11 cellular contexts compared by ENCODE assay signal in the genomic region with DNA sequence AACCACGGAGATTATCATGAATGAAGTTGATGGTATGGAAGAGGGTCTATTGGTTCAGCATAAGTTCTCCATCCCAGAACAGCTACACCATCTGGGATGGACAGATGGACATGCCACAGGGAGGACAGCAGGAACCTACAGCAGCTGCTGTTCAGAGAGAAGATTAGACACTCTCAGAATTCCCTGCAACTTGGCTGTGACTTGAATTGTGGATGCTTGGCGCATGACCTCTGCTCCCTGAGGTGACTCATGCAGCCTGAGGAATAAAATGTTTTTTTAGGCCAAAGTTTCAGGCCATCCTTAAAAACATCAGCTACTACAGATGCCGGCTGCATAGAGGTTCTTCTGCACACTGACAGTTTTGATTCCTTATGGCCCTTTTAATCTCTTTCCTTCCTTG.
A peak's percentile ranks its signal among the peaks of the same experiment; 100 is the strongest.
DNase-seq lines count a peak whose midpoint lies in the region; ATAC-seq and TF ChIP-seq lines count a peak whose summit lies in the region.
"Had no signal": no experiment of that assay in that cellular context is flagged by ENCODE, and none has a peak within 500 bp of the region (broad histone marks: within the 10 kb centered on the region; RNA-seq: fewer than 3 reads in every experiment).

No MANE protein-coding gene starts in this region.

- H4K91ac ChIP-seq in trophoblast cell (ENCODE audit: low read depth, low read length): no peak overlapping the region

- H3K14ac ChIP-seq in trophoblast cell (ENCODE audit: low read length): no peak overlapping the region

- no peaks in the 10 kb centered on the region for H3K79me1 ChIP-seq in trophoblast cell (ENCODE audit: low read length)

- no peaks in the 10 kb centered on the region for H3K9me2 ChIP-seq in PC-3 (replicated peaks; ENCODE audit: low read length)

- peak; percentile 67 for ATAC-seq in PC-3
- no peak for ATAC-seq in stimulated activated naive CD8-positive, alpha-beta T cell treated with anti-CD3 and anti-CD28 coated beads, Interleukin-15, Interleukin-2, amounts not matched to agents 100 U/mL and 50 U/mL, for 24 hours
- ATAC-seq in HG02938 (IDR thresholded peaks at IDR 0.05; ENCODE audit: unreplicated experiment): no peak

- H2BK120ac ChIP-seq in trophoblast cell (ENCODE audit: insufficient read depth, low read length, poor library complexity): no peak overlapping the region

- H3K27ac ChIP-seq in PC-3 (ENCODE audit: low read length): no peak overlapping the region
- no peak overlapping the region for H3K27ac ChIP-seq in trophoblast cell (ENCODE audit: low read depth, low read length)

- no peak overlapping the region for H4K12ac ChIP-seq in trophoblast cell (ENCODE audit: low read depth, low read length)

- WGBS in trophoblast cell (ENCODE audit: extremely low coverage, insufficient coverage, insufficient read length): no CpG with 5 or more reads among the region's 3 CpGs

- H4K20me1 ChIP-seq in PC-3 (ENCODE audit: low read length): no peaks in the 10 kb centered on the region

- no peaks in the 10 kb centered on the region for H3F3A ChIP-seq in PC-3 (ENCODE audit: low read length, unreplicated experiment)

- H3K4me3 ChIP-seq in PC-3 (ENCODE audit: low read length) (no peak overlapping the region), trophoblast cell (ENCODE audit: low read depth, low read length) (no peak overlapping the region)

- H3K4ac ChIP-seq in trophoblast cell (ENCODE audit: low read depth, low read length): no peak overlapping the region

- H3K9me3 ChIP-seq in PC-3 (ENCODE audit: low read length) (no peaks in the 10 kb centered on the region), trophoblast cell (ENCODE audit: insufficient read depth, low read depth, low read length) (no peaks in the 10 kb centered on the region)

- DNase-seq in DMS 273 (lab: John Stamatoyannopoulos, UW; ENCODE audit: unreplicated experiment): peak; percentile 92
- DNase-seq in PC-3: peak; percentile 53
- DNase-seq in fibroblast of peridontal ligament (ENCODE audit: extremely low read depth): peak; percentile 74
- DNase-seq in trophoblast cell: peak; percentile 32 to 64
- DNase-seq in stimulated activated naive CD8-positive, alpha-beta T cell treated with anti-CD3 and anti-CD28 coated beads, Interleukin-15, Interleukin-2, amounts not matched to agents 100 U/mL and 50 U/mL, for 24 hours: no peak
- DNase-seq in middle frontal gyrus (ENCODE audit: extremely low spot score, low spot score): no peak
- no peak for DNase-seq in activated naive CD4-positive, alpha-beta T cell treated with anti-CD3 and anti-CD28 coated beads, Interleukin-2, amount 50 U/mL, for 16 hours
- DNase-seq: H7, NCI-H1417, OCI-M1 had no signal

- intact Hi-C loops in PC-3 (cut with micrococcal nuclease): no loop called here

- no peak overlapping the region for H2AFZ ChIP-seq in PC-3 (ENCODE audit: low read length)
- no peak overlapping the region for H2AFZ ChIP-seq in trophoblast cell (ENCODE audit: insufficient read depth, low read length, poor library complexity)

- H3K27me3 ChIP-seq in PC-3 (ENCODE audit: low read length): no peaks in the 10 kb centered on the region
- H3K27me3 ChIP-seq in trophoblast cell (ENCODE audit: insufficient read depth, low read length): no peaks in the 10 kb centered on the region

- H3K18ac ChIP-seq in trophoblast cell (ENCODE audit: low read length): no peak overlapping the region

- H3K36me3 ChIP-seq in PC-3 (ENCODE audit: low read depth, low read length): no peaks in the 10 kb centered on the region
- no peaks in the 10 kb centered on the region for H3K36me3 ChIP-seq in trophoblast cell (ENCODE audit: control insufficient read depth in 1 of 2, insufficient read depth in 2 of 2, low read length in 2 of 2)

- H2BK12ac ChIP-seq in trophoblast cell (ENCODE audit: low read length): no peak overlapping the region

- H3K23ac ChIP-seq in trophoblast cell (ENCODE audit: low read length): no peak overlapping the region

- H3K79me2 ChIP-seq in PC-3 (ENCODE audit: low read length): no peaks in the 10 kb centered on the region
- H3K79me2 ChIP-seq in trophoblast cell (ENCODE audit: control insufficient read depth, insufficient read depth, low read length, poor library complexity): no peaks in the 10 kb centered on the region

- POLR2A ChIA-PET in PC-3 (lab: Charles Lee; ENCODE audit: unreplicated experiment): no interaction called here

- no peak overlapping the region for H2BK5ac ChIP-seq in trophoblast cell (ENCODE audit: low read depth, low read length, poor library complexity)

- CTCF ChIA-PET in PC-3 (lab: Charles Lee): no interaction called here

- no peak overlapping the region for H3K4me2 ChIP-seq in PC-3 (ENCODE audit: low read length)
- no peak overlapping the region for H3K4me2 ChIP-seq in trophoblast cell (ENCODE audit: low read length)

- TF ChIP-seq CTCF in PC-3 (conservative IDR thresholded peaks at IDR 0.05; ENCODE audit: low read depth, low read length): no peak

- no TSS peak for BruUV-seq in PC-3 (replicated peaks; lab: Mats Ljungman, UMichigan)

- H3K4me1 ChIP-seq in PC-3 (ENCODE audit: insufficient read depth, low read length) (peaks cover 4% of the 10 kb centered on the region; the same call in 1 of the 2 replicates), trophoblast cell (ENCODE audit: control insufficient read depth in 1 of 2, insufficient read depth in 2 of 2, low read length in 2 of 2) (peaks cover 0 to 2% of the 10 kb centered on the region in 2 experiments)

- no peak overlapping the region for H4K8ac ChIP-seq in trophoblast cell (ENCODE audit: low read depth, low read length)

- no peak overlapping the region for H3K9ac ChIP-seq in PC-3 (ENCODE audit: low read length)
- H3K9ac ChIP-seq in trophoblast cell (ENCODE audit: low read length): no peak overlapping the region

- no peak overlapping the region for H2AK5ac ChIP-seq in trophoblast cell (ENCODE audit: low read length)

Comparison
In these comparisons a context has a peak if more than half of its experiments do, and no peak if none do; other contexts are left out.
1. DNase-seq: peak in DMS 273 (single experiment), PC-3 (single experiment), fibroblast of peridontal ligament (single experiment) and trophoblast cell (2 of 2); none in stimulated activated naive CD8-positive, alpha-beta T cell treated with anti-CD3 and anti-CD28 coated beads, Interleukin-15, Interleukin-2, amounts not matched to agents 100 U/mL and 50 U/mL, for 24 hours (single experiment), middle frontal gyrus (single experiment) and activated naive CD4-positive, alpha-beta T cell treated with anti-CD3 and anti-CD28 coated beads, Interleukin-2, amount 50 U/mL, for 16 hours (single experiment).